19 cellular contexts compared by ENCODE assay signal in the genomic region with DNA sequence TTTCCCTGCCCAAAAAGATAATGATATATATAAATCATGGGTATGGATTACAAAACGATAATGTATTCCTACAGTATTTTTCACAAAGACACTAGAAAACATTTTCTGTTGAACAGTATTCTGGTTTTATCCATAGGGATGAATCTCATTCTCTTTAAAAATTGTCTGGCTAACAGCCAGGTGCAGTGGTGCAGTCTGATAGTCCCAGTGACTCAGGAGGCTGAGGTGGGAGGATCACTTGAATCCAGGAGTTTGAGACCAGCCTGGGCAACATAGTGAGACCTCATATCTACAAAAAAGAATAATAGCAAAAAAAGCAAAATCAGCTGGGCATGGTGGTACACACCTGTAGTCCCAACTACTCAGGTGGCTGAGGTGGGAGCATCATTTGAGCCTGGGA.
DNase-seq lines count a peak whose midpoint lies in the region; ATAC-seq lines count a peak whose summit lies in the region.
"Had no signal": no experiment of that assay in that cellular context is flagged by ENCODE, and none has a peak within 500 bp of the region (broad histone marks: within the 10 kb centered on the region; RNA-seq: fewer than 3 reads in every experiment).

No MANE protein-coding gene starts in this region.

- peaks cover 4% of the 10 kb centered on the region for H3K36me3 Mint-ChIP-seq in T-helper 2 cell treated with Interferon-gamma antibody and Interleukin-4, amounts not matched to agents 5 μg/mL and 100 μg/mL, for 36 hours (ENCODE audit: low read depth)

- DNase-seq in T-helper 2 cell treated with Interferon-gamma antibody and Interleukin-4, amounts not matched to agents 5 μg/mL and 100 μg/mL, for 36 hours (ENCODE audit: low spot score): no peak
- DNase-seq in T-helper 2 cell: no peak
- peak; percentile 38 for DNase-seq in ELR (ENCODE audit: low read depth)
- peak; percentile 26 for DNase-seq in NCI-H226
- DNase-seq in kidney tubule cell (ENCODE audit: low spot score): peak; percentile 24
- no peak for DNase-seq in cerebellar nuclear complex (lab: John Stamatoyannopoulos, UW)
- no peak for DNase-seq in DMS53 treated with DMSO at 0.1 percent for 48 hours (lab: John Stamatoyannopoulos, UW; ENCODE audit: unreplicated experiment)
- DNase-seq: DMS79 treated with DMSO at 0.1 percent for 48 hours, KG1, NCI-H1417 treated with DMSO at 0.1 percent for 48 hours, NCI-H187 treated with DMSO at 0.1 percent for 48 hours, NCI-H2107, NCI-H510A treated with DMSO at 0.1 percent for 48 hours, NCI-H748 treated with DMSO at 0.1 percent for 48 hours, PC-9, RPMI8226, SHP77, T-cell had no signal

- no peaks in the 10 kb centered on the region for H3K4me1 Mint-ChIP-seq in T-helper 2 cell treated with Interferon-gamma antibody and Interleukin-4, amounts not matched to agents 5 μg/mL and 100 μg/mL, for 36 hours (ENCODE audit: low read depth)

- no peak for ATAC-seq in HG03442 (IDR thresholded peaks at IDR 0.05; ENCODE audit: unreplicated experiment)
- ATAC-seq: T-cell had no signal

- H3K27ac Mint-ChIP-seq in T-helper 2 cell treated with Interferon-gamma antibody and Interleukin-4, amounts not matched to agents 5 μg/mL and 100 μg/mL, for 36 hours: peak overlapping the region; percentile 15

- H3K27me3 Mint-ChIP-seq in T-helper 2 cell treated with Interferon-gamma antibody and Interleukin-4, amounts not matched to agents 5 μg/mL and 100 μg/mL, for 36 hours (ENCODE audit: low read depth): no peaks in the 10 kb centered on the region
- H3K27me3 Mint-ChIP-seq: T-cell had no signal

- no peak overlapping the region for H3K4me3 Mint-ChIP-seq in T-helper 2 cell treated with Interferon-gamma antibody and Interleukin-4, amounts not matched to agents 5 μg/mL and 100 μg/mL, for 36 hours
- H3K4me3 Mint-ChIP-seq: T-cell had no signal

- no peaks in the 10 kb centered on the region for H3K9me3 Mint-ChIP-seq in T-helper 2 cell treated with Interferon-gamma antibody and Interleukin-4, amounts not matched to agents 5 μg/mL and 100 μg/mL, for 36 hours
- H3K9me3 Mint-ChIP-seq: T-cell had no signal

Comparison
In these comparisons a context has a peak if more than half of its experiments do, and no peak if none do; other contexts are left out.
1. DNase-seq: peak in ELR (single experiment), NCI-H226 (single experiment) and kidney tubule cell (single experiment); none in T-helper 2 cell treated with Interferon-gamma antibody and Interleukin-4, amounts not matched to agents 5 μg/mL and 100 μg/mL, for 36 hours (single experiment), T-helper 2 cell (0 of 5), cerebellar nuclear complex (0 of 2) and DMS53 treated with DMSO at 0.1 percent for 48 hours (single experiment).